8 cellular contexts compared by ENCODE assay signal in genomic region chr19:18419699-18420460, GRCh38. TPM values are rescaled to one million over a fixed set of nuclear protein-coding genes. Genes with fewer than 3 reads are reported as not detected.
DNase-seq lines count a peak whose midpoint lies in the region; ATAC-seq and TF ChIP-seq lines count a peak whose summit lies in the region.

No MANE protein-coding gene starts in this region.

- TF ChIP-seq EP300 in esophagus muscularis mucosa (IDR thresholded peaks at IDR 0.05), result no peak

- H3K4me1 ChIP-seq in esophagus muscularis mucosa (peaks cover 76 to 95% (median 94%) of the 10 kb centered on the region in 4 donors), parathyroid adenoma (peaks cover 22% of the 10 kb centered on the region)

- TF ChIP-seq POLR2A in esophagus muscularis mucosa (IDR thresholded peaks at IDR 0.05; ENCODE audit: low read depth), result no peak

- intact Hi-C loops in esophagus muscularis mucosa (cut with DNase I), result no loop called here

- H2AFZ ChIP-seq in parathyroid adenoma, result peak overlapping the region; percentile 40

- H3K9me3 ChIP-seq in esophagus muscularis mucosa, result no peaks in the 10 kb centered on the region
- no peaks in the 10 kb centered on the region for H3K9me3 ChIP-seq in parathyroid adenoma (ENCODE audit: control insufficient read depth, low read length)

- H3K4me3 ChIP-seq in GM12864 (ENCODE audit: low read depth, low read length) (peak overlapping the region; percentile 57), esophagus muscularis mucosa (peak overlapping the region; percentile 67 to 95 (median 78)), parathyroid adenoma (ENCODE audit: low read depth, low read length) (peak overlapping the region; percentile 78)

- H3K27me3 ChIP-seq in esophagus muscularis mucosa (no peaks in the 10 kb centered on the region), parathyroid adenoma (ENCODE audit: control insufficient read depth, insufficient read depth, low read length) (no peaks in the 10 kb centered on the region)

- 0% methylated on average over 22 of the region's 97 CpGs for WGBS in esophagus muscularis mucosa

- ATAC-seq in HG03521 (IDR thresholded peaks at IDR 0.05; ENCODE audit: unreplicated experiment) (peak; percentile 14), HG03571 (IDR thresholded peaks at IDR 0.05; ENCODE audit: unreplicated experiment) (no peak), HG02840 (IDR thresholded peaks at IDR 0.05; ENCODE audit: low FRiP score, unreplicated experiment) (no peak)

- no peak overlapping the region for H3K9ac ChIP-seq in parathyroid adenoma

- H3K36me3 ChIP-seq in esophagus muscularis mucosa, result no peaks in the 10 kb centered on the region
- no peaks in the 10 kb centered on the region for H3K36me3 ChIP-seq in parathyroid adenoma (ENCODE audit: control insufficient read depth, insufficient read depth, low read length)

- H3K4me2 ChIP-seq in parathyroid adenoma (ENCODE audit: low read length), result peak overlapping the region; percentile 86

- H3K79me2 ChIP-seq in parathyroid adenoma, result no peaks in the 10 kb centered on the region

- peak overlapping the region; percentile 86 to 88 (median 88) for H3K27ac ChIP-seq in esophagus muscularis mucosa (replicated peaks in 1 of 4)
- H3K27ac ChIP-seq in parathyroid adenoma, result peak overlapping the region; percentile 6

- DNase-seq in GM12864 (ENCODE audit: low read depth) (no peak), esophagus muscularis mucosa (ENCODE audit: extremely low spot score) (no peak), GM19238 (ENCODE audit: insufficient read length, low spot score) (no peak)
- peak; percentile 42 for DNase-seq in activated CD4-positive, alpha-beta T cell treated with anti-CD3 and anti-CD28 coated beads, Interleukin-2, amount 50 U/mL, for 1 hour

- no peak for TF ChIP-seq CTCF in GM12864 (IDR thresholded peaks at IDR 0.05; ENCODE audit: low read depth, low read length, missing control alignments)
- TF ChIP-seq CTCF in esophagus muscularis mucosa (IDR thresholded peaks at IDR 0.05), result no peak
- no peak for TF ChIP-seq CTCF in parathyroid adenoma (IDR thresholded peaks at IDR 0.05)

RNA-seq across cellular contexts. Expression of gene SSBP4, which starts 0.7 kb away (rescaled TPM):
- total RNA-seq in esophagus muscularis mucosa, result 100 to 1,000 TPM in 1 of 4 donors, 10 to 100 TPM in 3; 53.2 to 109 (median 77.8) TPM

RNA-seq across cellular contexts. Expression of gene ISYNA1, which starts 18.1 kb away (rescaled TPM):
- total RNA-seq in esophagus muscularis mucosa, result 10 to 100 TPM; 15.8 to 38.9 (median 26.2) TPM

RNA-seq across cellular contexts. Expression of gene LRRC25, which starts 22.5 kb away (rescaled TPM):
- total RNA-seq in esophagus muscularis mucosa, result 10 to 100 TPM in 1 of 4 donors, 1 to 10 TPM in 3; 5.8 to 20.4 (median 7.0) TPM

RNA-seq across cellular contexts. Expression of gene GDF15, which starts 33.9 kb away (rescaled TPM):
- total RNA-seq in esophagus muscularis mucosa, result 1 to 10 TPM; 1.6 to 5.6 (median 3.8) TPM
